In the genomic region with DNA sequence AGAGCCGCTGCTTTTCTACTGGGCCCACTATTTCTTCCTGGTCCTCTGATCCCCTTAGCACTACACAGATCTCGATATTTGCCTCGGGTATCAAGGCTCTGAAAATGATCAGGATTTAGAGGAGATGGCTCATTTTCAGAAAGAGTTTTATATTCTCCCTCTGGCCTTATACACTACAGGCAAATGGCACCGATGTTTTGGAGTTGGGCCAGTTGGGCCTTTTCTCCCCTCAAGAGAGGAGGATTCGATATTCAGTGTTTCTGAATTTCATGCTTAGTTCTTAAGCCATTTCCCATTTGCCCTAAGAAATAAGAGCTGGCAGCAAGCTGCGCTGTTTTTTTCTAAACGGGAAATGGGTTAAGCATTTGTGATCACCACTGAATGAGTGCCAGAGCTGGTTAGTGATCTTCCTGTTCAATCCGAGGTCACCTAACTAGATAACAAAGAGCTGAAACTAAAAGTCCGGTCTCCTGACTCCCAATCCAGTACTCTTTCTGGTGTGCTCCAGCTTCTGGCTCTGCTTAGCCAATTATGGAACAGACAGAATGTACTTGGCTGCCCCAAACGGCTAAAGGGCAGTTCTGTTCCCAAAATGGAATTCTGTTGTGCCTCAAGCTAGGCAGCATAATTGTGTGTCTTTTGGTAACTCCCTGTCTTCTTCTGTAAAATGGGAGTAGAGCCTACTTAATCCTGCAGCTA, we compare ENCODE assay signal across 11 cellular contexts. TPM values are rescaled to one million over a fixed set of nuclear protein-coding genes. Genes with fewer than 3 reads are reported as not detected.
DNase-seq lines count a peak whose midpoint lies in the region; ATAC-seq and TF ChIP-seq lines count a peak whose summit lies in the region.
"Had no signal": no experiment of that assay in that cellular context is flagged by ENCODE, and none has a peak within 500 bp of the region (broad histone marks: within the 10 kb centered on the region; RNA-seq: fewer than 3 reads in every experiment).

No MANE protein-coding gene starts in this region.

- no peak for TF ChIP-seq CTCF in brain (conservative IDR thresholded peaks at IDR 0.05)

- H3K4me3 Mint-ChIP-seq in activated CD4-positive, alpha-beta memory T cell treated with anti-CD3 and anti-CD28 coated beads, Interleukin-2, amount 10 ng/mL, durations not matched to agents 7 days and 5 days, result peak overlapping the region; percentile 36
- no peak overlapping the region for H3K4me3 Mint-ChIP-seq in activated CD4-positive, alpha-beta memory T cell treated with anti-CD3 and anti-CD28 coated beads for 36 hours
- H3K4me3 Mint-ChIP-seq in brain, result peak overlapping the region; percentile 88 to 91 (median 89)

- POLR2A ChIA-PET in activated CD4-positive, alpha-beta memory T cell treated with anti-CD3 and anti-CD28 coated beads, Interleukin-2, amount 10 ng/mL, durations not matched to agents 7 days and 5 days (lab: Charles Lee), result interaction anchor here (1.0 to 1.7 kb wide), 6 partner anchors 14 to 218 kb away, joined by 3 to 13 read pairs (median 6); a partner anchor contains a TSS
- POLR2A ChIA-PET in activated CD4-positive, alpha-beta memory T cell treated with anti-CD3 and anti-CD28 coated beads for 36 hours (lab: Charles Lee), result interaction anchor here (1.0 kb wide), 1 partner anchor 24 kb away, joined by 5 read pairs; no protein-coding TSS in a partner anchor

- no peaks in the 10 kb centered on the region for H3K27me3 Mint-ChIP-seq in activated CD4-positive, alpha-beta memory T cell treated with anti-CD3 and anti-CD28 coated beads, Interleukin-2, amount 10 ng/mL, durations not matched to agents 7 days and 5 days
- no peaks in the 10 kb centered on the region for H3K27me3 Mint-ChIP-seq in activated CD4-positive, alpha-beta memory T cell treated with anti-CD3 and anti-CD28 coated beads for 36 hours
- peaks cover 12% of the 10 kb centered on the region for H3K27me3 Mint-ChIP-seq in brain

- CTCF ChIA-PET in activated CD4-positive, alpha-beta memory T cell treated with anti-CD3 and anti-CD28 coated beads, Interleukin-2, amount 10 ng/mL, durations not matched to agents 7 days and 5 days (lab: Charles Lee), result interaction anchor here (0.8 to 3.2 kb wide), 6 partner anchors 8 to 273 kb away, joined by 3 to 17 read pairs (median 6); no protein-coding TSS in a partner anchor
- CTCF ChIA-PET in activated CD4-positive, alpha-beta memory T cell treated with anti-CD3 and anti-CD28 coated beads for 36 hours (lab: Charles Lee), result interaction anchor here (2.8 to 4.3 kb wide), 2 partner anchors 9 to 13 kb away, joined by 16 to 40 read pairs; no protein-coding TSS in a partner anchor

- intact Hi-C loops in activated CD4-positive, alpha-beta memory T cell treated with anti-CD3 and anti-CD28 coated beads for 36 hours (cut with micrococcal nuclease), result loop anchor here (5.0 to 10.0 kb wide), 3 partner anchors 132 to 831 kb away; a partner anchor contains a TSS
- intact Hi-C loops in left colon (cut with DNase I, micrococcal nuclease), result loop anchor here in 1 of 2 donors (10.0 kb wide), 1 partner anchor 491 kb away; no protein-coding TSS in a partner anchor

- H3K4me1 Mint-ChIP-seq in activated CD4-positive, alpha-beta memory T cell treated with anti-CD3 and anti-CD28 coated beads, Interleukin-2, amount 10 ng/mL, durations not matched to agents 7 days and 5 days, result peaks cover 26% of the 10 kb centered on the region
- peaks cover 16% of the 10 kb centered on the region for H3K4me1 Mint-ChIP-seq in activated CD4-positive, alpha-beta memory T cell treated with anti-CD3 and anti-CD28 coated beads for 36 hours (ENCODE audit: low read depth)
- peaks cover 24% of the 10 kb centered on the region for H3K4me1 Mint-ChIP-seq in brain

- no peak overlapping the region for H3K27ac Mint-ChIP-seq in activated CD4-positive, alpha-beta memory T cell treated with anti-CD3 and anti-CD28 coated beads, Interleukin-2, amount 10 ng/mL, durations not matched to agents 7 days and 5 days
- no peak overlapping the region for H3K27ac Mint-ChIP-seq in activated CD4-positive, alpha-beta memory T cell treated with anti-CD3 and anti-CD28 coated beads for 36 hours
- peak overlapping the region in 4 of 5 experiments; percentile 4 to 98 (median 92) for H3K27ac Mint-ChIP-seq in brain

- DNase-seq in activated CD4-positive, alpha-beta memory T cell treated with anti-CD3 and anti-CD28 coated beads, Interleukin-2, amount 10 ng/mL, durations not matched to agents 7 days and 5 days, result no peak
- no peak for DNase-seq in activated CD4-positive, alpha-beta memory T cell treated with anti-CD3 and anti-CD28 coated beads for 36 hours
- DNase-seq in midbrain (lab: John Stamatoyannopoulos, UW) (peak; percentile 3), T-helper 9 cell (no peak), left colon (no peak), COR-L47 (lab: John Stamatoyannopoulos, UW) (no peak)
- DNase-seq: ACHN, kidney glomerular epithelial cell had no signal

- H3K36me3 Mint-ChIP-seq in activated CD4-positive, alpha-beta memory T cell treated with anti-CD3 and anti-CD28 coated beads, Interleukin-2, amount 10 ng/mL, durations not matched to agents 7 days and 5 days (ENCODE audit: low read depth), result peaks cover 15% of the 10 kb centered on the region
- peaks cover 5% of the 10 kb centered on the region for H3K36me3 Mint-ChIP-seq in activated CD4-positive, alpha-beta memory T cell treated with anti-CD3 and anti-CD28 coated beads for 36 hours
- H3K36me3 Mint-ChIP-seq in brain, result no peaks in the 10 kb centered on the region

- H3K27ac ChIP-seq in temporal lobe (ENCODE audit: low read depth, low read length), result peak overlapping the region; percentile 77

- no peaks in the 10 kb centered on the region for H3K9me3 Mint-ChIP-seq in activated CD4-positive, alpha-beta memory T cell treated with anti-CD3 and anti-CD28 coated beads, Interleukin-2, amount 10 ng/mL, durations not matched to agents 7 days and 5 days
- no peaks in the 10 kb centered on the region for H3K9me3 Mint-ChIP-seq in activated CD4-positive, alpha-beta memory T cell treated with anti-CD3 and anti-CD28 coated beads for 36 hours
- no peaks in the 10 kb centered on the region for H3K9me3 Mint-ChIP-seq in brain
- H3K9me3 Mint-ChIP-seq: activated T-helper 2 cell treated with anti-CD3 and anti-CD28 coated beads, Interferon-gamma antibody, Interleukin-2, Interleukin-4, amounts not matched to agents 10 μg/mL and 5 μg/mL and 100 μg/mL, durations not matched to agents 14 hours and 24 hours and 36 hours had no signal

- no peak for ATAC-seq in left colon

RNA-seq across cellular contexts. Expression of a gene that starts 1.3 kb away (rescaled TPM):
- 10 to 100 TPM; 13.9 to 14.9 TPM for total RNA-seq in activated CD4-positive, alpha-beta memory T cell treated with anti-CD3 and anti-CD28 coated beads, Interleukin-2, amount 10 ng/mL, durations not matched to agents 7 days and 5 days
- total RNA-seq in activated CD4-positive, alpha-beta memory T cell treated with anti-CD3 and anti-CD28 coated beads for 36 hours, result 10 to 100 TPM; 19.6 to 20.7 TPM
- 21.5 TPM for polyA plus RNA-seq in brain (ENCODE audit: insufficient read depth, low read depth, low replicate concordance)
- total RNA-seq in temporal lobe, result 3.0 TPM
- total RNA-seq in left colon, result 10 to 100 TPM; 71.1 to 76.4 TPM

RNA-seq across cellular contexts. Expression of a gene that starts 25.1 kb away (rescaled TPM):
- 10 to 100 TPM; 38.2 to 41.3 TPM for total RNA-seq in activated CD4-positive, alpha-beta memory T cell treated with anti-CD3 and anti-CD28 coated beads, Interleukin-2, amount 10 ng/mL, durations not matched to agents 7 days and 5 days
- 10 to 100 TPM; 34.0 to 37.4 TPM for total RNA-seq in activated CD4-positive, alpha-beta memory T cell treated with anti-CD3 and anti-CD28 coated beads for 36 hours
- 79.1 TPM for polyA plus RNA-seq in brain (ENCODE audit: insufficient read depth, low read depth, low replicate concordance)
- total RNA-seq in temporal lobe (28.5 TPM), left colon (10 to 100 TPM; 31.3 to 33.3 TPM)

RNA-seq across cellular contexts. Expression of a gene that starts 43.0 kb away (rescaled TPM):
- 10 to 100 TPM; 65.3 to 65.9 TPM for total RNA-seq in activated CD4-positive, alpha-beta memory T cell treated with anti-CD3 and anti-CD28 coated beads, Interleukin-2, amount 10 ng/mL, durations not matched to agents 7 days and 5 days
- 10 to 100 TPM; 85.7 to 89.5 TPM for total RNA-seq in activated CD4-positive, alpha-beta memory T cell treated with anti-CD3 and anti-CD28 coated beads for 36 hours
- 54.8 TPM for polyA plus RNA-seq in brain (ENCODE audit: insufficient read depth, low read depth, low replicate concordance)
- total RNA-seq in temporal lobe (15.5 TPM), left colon (10 to 100 TPM; 28.8 to 33.5 TPM)

RNA-seq across cellular contexts. Expression of a gene that starts 52.9 kb away (rescaled TPM):
- total RNA-seq in activated CD4-positive, alpha-beta memory T cell treated with anti-CD3 and anti-CD28 coated beads, Interleukin-2, amount 10 ng/mL, durations not matched to agents 7 days and 5 days, result not detected
- not detected for total RNA-seq in activated CD4-positive, alpha-beta memory T cell treated with anti-CD3 and anti-CD28 coated beads for 36 hours
- polyA plus RNA-seq in brain (ENCODE audit: insufficient read depth, low read depth, low replicate concordance), result 0.17 TPM
- not detected for total RNA-seq in temporal lobe
- total RNA-seq in left colon, result 1 to 10 TPM in 1 of 2 donors, under 1 TPM in 1; 0.58 to 1.1 TPM
- total RNA-seq: activated T-helper 2 cell treated with anti-CD3 and anti-CD28 coated beads, Interferon-gamma antibody, Interleukin-2, Interleukin-4, amounts not matched to agents 10 μg/mL and 5 μg/mL and 100 μg/mL, durations not matched to agents 14 hours and 24 hours and 36 hours had no signal

Comparison
In these comparisons a context has a peak if more than half of its experiments do, and no peak if none do; other contexts are left out.
1. H3K27ac Mint-ChIP-seq: peak in brain (4 of 5); none in activated CD4-positive, alpha-beta memory T cell treated with anti-CD3 and anti-CD28 coated beads, Interleukin-2, amount 10 ng/mL, durations not matched to agents 7 days and 5 days (single experiment) and activated CD4-positive, alpha-beta memory T cell treated with anti-CD3 and anti-CD28 coated beads for 36 hours (single experiment).